ENCODE assay signal across 17 cellular contexts in the genomic region with DNA sequence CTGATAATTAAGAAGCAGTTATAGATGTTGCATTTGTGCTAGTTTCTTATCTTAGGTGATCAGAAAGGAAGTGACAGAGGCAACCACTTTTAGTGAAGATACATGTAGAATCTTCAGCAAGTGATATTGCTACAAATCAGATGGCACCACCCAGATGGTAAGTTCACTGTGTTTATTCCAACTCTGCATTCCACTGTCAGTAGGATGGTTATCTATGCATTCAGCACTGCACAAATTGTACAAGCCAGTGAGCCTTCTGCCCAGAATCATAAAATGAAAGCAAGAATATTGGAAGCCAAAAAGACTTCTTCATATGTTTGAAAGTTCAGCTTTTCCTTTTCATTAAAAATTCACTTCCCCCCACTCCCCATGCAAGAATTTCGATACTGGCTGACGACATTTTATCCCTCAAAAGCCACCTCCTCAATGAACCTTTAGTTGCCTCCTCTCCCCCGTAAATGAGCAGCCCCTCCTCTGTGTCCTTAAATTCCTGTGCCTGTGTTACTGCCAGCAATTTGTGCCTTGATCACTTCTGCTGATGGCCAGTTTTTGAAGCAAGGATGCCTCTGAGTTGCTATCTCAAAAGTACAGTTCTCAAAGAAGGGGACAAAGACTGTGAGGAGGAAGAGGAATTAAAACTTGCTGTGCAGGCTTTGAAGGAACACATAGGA.
DNase-seq lines count a peak whose midpoint lies in the region; ATAC-seq and TF ChIP-seq lines count a peak whose summit lies in the region.
"Had no signal": no experiment of that assay in that cellular context is flagged by ENCODE, and none has a peak within 500 bp of the region (broad histone marks: within the 10 kb centered on the region; RNA-seq: fewer than 3 reads in every experiment).

No MANE protein-coding gene starts in this region.

- TF ChIP-seq CTCF in AG10803 (conservative IDR thresholded peaks at IDR 0.05; ENCODE audit: low read length) = no peak
- no peak for TF ChIP-seq CTCF in osteoblast (IDR thresholded peaks at IDR 0.05; ENCODE audit: extremely low read depth, low read depth, low read length)

- H3K4me3 Mint-ChIP-seq in effector memory CD8-positive, alpha-beta T cell = no peak overlapping the region
- H3K4me3 Mint-ChIP-seq: activated CD4-positive, alpha-beta memory T cell treated with anti-CD3 and anti-CD28 coated beads for 36 hours had no signal

- H2AFZ ChIP-seq in osteoblast (ENCODE audit: low read length) = no peak overlapping the region

- DNase-seq in AG10803 (ENCODE audit: low read depth) (no peak), osteoblast (ENCODE audit: insufficient read length, low spot score, missing footprints) (no peak), NCI-H2029 (lab: John Stamatoyannopoulos, UW) (no peak)
- DNase-seq in effector memory CD8-positive, alpha-beta T cell = no peak
- DNase-seq in activated effector memory CD4-positive, alpha-beta T cell treated with Interleukin-2 at 50 U/mL for 16 hours = no peak
- DNase-seq: activated CD4-positive, alpha-beta memory T cell treated with anti-CD3 and anti-CD28 coated beads for 36 hours; head of caudate nucleus; kidney glomerular epithelial cell; MM.1S; naive thymus-derived CD8-positive, alpha-beta T cell; NCI-H2081 treated with DMSO at 0.1 percent for 48 hours; NCI-H774; spleen had no signal

- H3K27me3 ChIP-seq in osteoblast (ENCODE audit: insufficient read depth, low read length) = no peaks in the 10 kb centered on the region
- H3K27me3 ChIP-seq: spleen, suprapubic skin had no signal

- H3K9me3 Mint-ChIP-seq in effector memory CD8-positive, alpha-beta T cell = peaks cover 0 to 2% of the 10 kb centered on the region in 2 donors

- peaks cover 99% of the 10 kb centered on the region for H3K79me2 ChIP-seq in osteoblast (ENCODE audit: insufficient read depth, low read length)

- peaks cover 8% of the 10 kb centered on the region for H3K4me1 ChIP-seq in osteoblast (ENCODE audit: insufficient read depth, low read length)

- peak overlapping the region; percentile 60 for H3K4me2 ChIP-seq in osteoblast (ENCODE audit: insufficient read depth, low read length)

- peaks cover 35% of the 10 kb centered on the region for H4K20me1 ChIP-seq in osteoblast (ENCODE audit: insufficient read depth, low read length)

- no peaks in the 10 kb centered on the region for H3K9me3 ChIP-seq in osteoblast (ENCODE audit: low read depth, low read length)
- H3K9me3 ChIP-seq: suprapubic skin had no signal

- ATAC-seq in SK-N-SH treated with all-trans-retinoic acid at 6 μM for 48 hours = peak; percentile 77
- no peak for ATAC-seq in effector memory CD8-positive, alpha-beta T cell (replicated peaks)
- no peak for ATAC-seq in GM18873 (IDR thresholded peaks at IDR 0.05; ENCODE audit: low FRiP score, unreplicated experiment)
- no peak for ATAC-seq in HG03342 (IDR thresholded peaks at IDR 0.05; ENCODE audit: unreplicated experiment)
- ATAC-seq: naive thymus-derived CD8-positive, alpha-beta T cell had no signal

- peaks cover 18 to 28% of the 10 kb centered on the region in 2 donors for H3K4me1 Mint-ChIP-seq in effector memory CD8-positive, alpha-beta T cell (ENCODE audit: low read depth in 2 of 2)

- H3K27ac Mint-ChIP-seq in effector memory CD8-positive, alpha-beta T cell = peak overlapping the region; percentile 17 to 55
- H3K27ac Mint-ChIP-seq: activated CD4-positive, alpha-beta memory T cell treated with anti-CD3 and anti-CD28 coated beads for 36 hours had no signal

- no peaks in the 10 kb centered on the region for H3K27me3 Mint-ChIP-seq in effector memory CD8-positive, alpha-beta T cell
- H3K27me3 Mint-ChIP-seq: activated CD4-positive, alpha-beta memory T cell treated with anti-CD3 and anti-CD28 coated beads for 36 hours; naive thymus-derived CD8-positive, alpha-beta T cell had no signal

- H3K36me3 Mint-ChIP-seq in effector memory CD8-positive, alpha-beta T cell (ENCODE audit: insufficient read depth) = peaks cover 3% of the 10 kb centered on the region

- no peaks in the 10 kb centered on the region for H3K36me3 ChIP-seq in osteoblast (ENCODE audit: insufficient read depth, low read length)
- H3K36me3 ChIP-seq: spleen, suprapubic skin had no signal

- H3K27ac ChIP-seq in osteoblast (ENCODE audit: low read depth, low read length) = no peak overlapping the region
- H3K27ac ChIP-seq: suprapubic skin had no signal

- H3K4me3 ChIP-seq in AG10803 (ENCODE audit: low read length) = peak overlapping the region; percentile 28
- H3K4me3 ChIP-seq in osteoblast (ENCODE audit: insufficient read depth, low read length) = peak overlapping the region; percentile 23
- H3K4me3 ChIP-seq: suprapubic skin had no signal

TF ChIP-seq in SK-N-SH treated with all-trans-retinoic acid at 6 μM for 48 hours, 23 proteins besides CTCF, POLR2A, EP300 and RAD21:
- TF ChIP-seq, protein P1, sequence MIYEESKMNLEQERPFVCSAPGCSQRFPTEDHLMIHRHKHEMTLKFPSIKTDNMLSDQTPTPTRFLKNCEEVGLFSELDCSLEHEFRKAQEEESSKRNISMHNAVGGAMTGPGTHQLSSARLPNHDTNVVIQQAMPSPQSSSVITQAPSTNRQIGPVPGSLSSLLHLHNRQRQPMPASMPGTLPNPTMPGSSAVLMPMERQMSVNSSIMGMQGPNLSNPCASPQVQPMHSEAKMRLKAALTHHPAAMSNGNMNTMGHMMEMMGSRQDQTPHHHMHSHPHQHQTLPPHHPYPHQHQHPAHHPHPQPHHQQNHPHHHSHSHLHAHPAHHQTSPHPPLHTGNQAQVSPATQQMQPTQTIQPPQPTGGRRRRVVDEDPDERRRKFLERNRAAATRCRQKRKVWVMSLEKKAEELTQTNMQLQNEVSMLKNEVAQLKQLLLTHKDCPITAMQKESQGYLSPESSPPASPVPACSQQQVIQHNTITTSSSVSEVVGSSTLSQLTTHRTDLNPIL (CRISPR knock-in tag; IDR thresholded peaks at IDR 0.05; ENCODE audit: low read depth) = no peak
- TF ChIP-seq ISL1 (CRISPR knock-in tag; IDR thresholded peaks at IDR 0.05) = peak; percentile 38; the same call in 1 of the 2 replicates
